28 cellular contexts compared by ENCODE assay signal in genomic region chr17:44917456-44917855, GRCh38. TPM values are rescaled to one million over a fixed set of nuclear protein-coding genes. Genes with fewer than 3 reads are reported as not detected.
A peak's percentile ranks its signal among the peaks of the same experiment; 100 is the strongest.
DNase-seq lines count a peak whose midpoint lies in the region; ATAC-seq and TF ChIP-seq lines count a peak whose summit lies in the region.
"Had no signal": no experiment of that assay in that cellular context is flagged by ENCODE, and none has a peak within 500 bp of the region (broad histone marks: within the 10 kb centered on the region; RNA-seq: fewer than 3 reads in every experiment).

No MANE protein-coding gene starts in this region.

- H2AK5ac ChIP-seq in neuronal stem cell (ENCODE audit: low read depth, low read length): peak overlapping the region; percentile 35

- no peaks in the 10 kb centered on the region for H3K36me3 Mint-ChIP-seq in natural killer cell

- peak overlapping the region in 8 of 12 donors; percentile 41 to 75 (median 64) for H3K27ac ChIP-seq in heart left ventricle
- H3K27ac ChIP-seq in epithelial cell of prostate: peak overlapping the region; percentile 31
- no peak overlapping the region for H3K27ac ChIP-seq in neuronal stem cell (replicated peaks; ENCODE audit: low read length)
- H3K27ac ChIP-seq: neutrophil, SJSA1 had no signal

- no peak overlapping the region for H3K4ac ChIP-seq in neuronal stem cell (ENCODE audit: low read length)

- H3K23ac ChIP-seq in neuronal stem cell (ENCODE audit: low read depth, low read length, poor library complexity): no peak overlapping the region

- H3K27me3 ChIP-seq in heart left ventricle: peaks cover 0 to 12% (median 0%) of the 10 kb centered on the region in 9 donors
- peaks cover 0 to 26% (median 13%) of the 10 kb centered on the region in 3 experiments for H3K27me3 ChIP-seq in neuronal stem cell (ENCODE audit: control insufficient read depth in 3 of 3, insufficient read depth in 3 of 3, low read depth in 1 of 3, low read length in 3 of 3)
- H3K27me3 ChIP-seq: SJSA1 had no signal

- H3K9me3 Mint-ChIP-seq in natural killer cell: no peaks in the 10 kb centered on the region
- H3K9me3 Mint-ChIP-seq: activated naive CD8-positive, alpha-beta T cell treated with anti-CD3 and anti-CD28 coated beads, Interleukin-2, amount 50 U/mL, for 24 hours; activated T-helper 2 cell treated with anti-CD3 and anti-CD28 coated beads, Interferon-gamma antibody, Interleukin-2, Interleukin-4, amounts not matched to agents 10 μg/mL and 5 μg/mL and 100 μg/mL, durations not matched to agents 14 hours and 24 hours and 36 hours; HFFc6; T-helper 2 cell treated with Interferon-gamma antibody and Interleukin-4, amounts not matched to agents 5 μg/mL and 100 μg/mL, for 36 hours had no signal

- no peak overlapping the region for H3K4me2 ChIP-seq in neuronal stem cell (ENCODE audit: insufficient read depth, low read length, poor library complexity, severe bottlenecking)

- H4K8ac ChIP-seq in neuronal stem cell (ENCODE audit: low read depth, low read length): no peak overlapping the region

- TF ChIP-seq CTCF in heart left ventricle (IDR thresholded peaks at IDR 0.05) (no peak), natural killer cell (IDR thresholded peaks at IDR 0.05) (no peak)

- H3K4me3 Mint-ChIP-seq in natural killer cell: no peak overlapping the region
- H3K4me3 Mint-ChIP-seq: activated naive CD8-positive, alpha-beta T cell treated with anti-CD3 and anti-CD28 coated beads, Interleukin-2, amount 50 U/mL, for 24 hours; HFFc6; T-helper 2 cell treated with Interferon-gamma antibody and Interleukin-4, amounts not matched to agents 5 μg/mL and 100 μg/mL, for 36 hours had no signal

- H3K27ac Mint-ChIP-seq in natural killer cell: no peak overlapping the region
- H3K27ac Mint-ChIP-seq: activated naive CD8-positive, alpha-beta T cell treated with anti-CD3 and anti-CD28 coated beads, Interleukin-2, amount 50 U/mL, for 24 hours; activated T-helper 2 cell treated with anti-CD3 and anti-CD28 coated beads, Interferon-gamma antibody, Interleukin-2, Interleukin-4, amounts not matched to agents 10 μg/mL and 5 μg/mL and 100 μg/mL, durations not matched to agents 14 hours and 24 hours and 36 hours; HFFc6; T-helper 2 cell treated with Interferon-gamma antibody and Interleukin-4, amounts not matched to agents 5 μg/mL and 100 μg/mL, for 36 hours had no signal

- H3K27me3 Mint-ChIP-seq in natural killer cell (ENCODE audit: low read depth in 2 of 2): peaks cover 20 to 31% of the 10 kb centered on the region in 2 donors

- H2BK5ac ChIP-seq in neuronal stem cell (ENCODE audit: low read length): no peak overlapping the region

- peak overlapping the region; percentile 1 for H3K14ac ChIP-seq in neuronal stem cell (ENCODE audit: low read length)

- H2BK15ac ChIP-seq in neuronal stem cell (ENCODE audit: low read length): no peak overlapping the region

- intact Hi-C loops in heart left ventricle (cut with DNase I) (loop anchor here in 6 of 10 donors (5.0 to 10.0 kb wide), 3 partner anchors 177 to 277 kb away; no protein-coding TSS in a partner anchor), left cardiac atrium (cut with DNase I) (loop anchor here (10.0 kb wide), 1 partner anchor 177 kb away; no protein-coding TSS in a partner anchor), natural killer cell (cut with micrococcal nuclease) (no loop called here)

- H3K4me1 ChIP-seq in heart left ventricle (peaks cover 0 to 38% (median 16%) of the 10 kb centered on the region in 12 donors), neuronal stem cell (ENCODE audit: control insufficient read depth in 2 of 2, insufficient read depth in 1 of 2, low read depth in 1 of 2, low read length in 2 of 2) (peaks cover 14 to 24% of the 10 kb centered on the region in 2 donors)

- no peak overlapping the region for H3K18ac ChIP-seq in neuronal stem cell (ENCODE audit: low read length)

- H3K4me1 Mint-ChIP-seq in natural killer cell: peaks cover 4 to 5% of the 10 kb centered on the region in 2 donors

- H2BK120ac ChIP-seq in neuronal stem cell (ENCODE audit: low read depth, low read length): no peak overlapping the region

- DNase-seq in heart left ventricle: peak in 1 of 5 donors; percentile 20
- no peak for DNase-seq in left cardiac atrium
- DNase-seq in epithelial cell of prostate (ENCODE audit: low read depth, low spot score): no peak
- DNase-seq in neuronal stem cell (ENCODE audit: low spot score): no peak
- DNase-seq in medulla oblongata (ENCODE audit: extremely low spot score): no peak
- DNase-seq in natural killer cell: no peak
- no peak for DNase-seq in T-helper 1 cell
- DNase-seq: activated CD4-positive, alpha-beta T cell treated with anti-CD3 and anti-CD28 coated beads, Interleukin-2, amount 50 U/mL, for 1 hour; activated naive CD8-positive, alpha-beta T cell treated with anti-CD3 and anti-CD28 coated beads, Interleukin-2, amount 50 U/mL, for 24 hours; HFFc6; Kasumi-1; mucosa of descending colon; NCI-H1048; NCI-H2029; NCI-H2227 treated with DMSO at 0.1 percent for 48 hours; NCI-H82; OCI-M1; stimulated activated CD4-positive, alpha-beta T cell treated with anti-CD3 and anti-CD28 coated beads, Interleukin-4, amount 100 ng/mL, for 24 hours; stimulated activated naive CD4-positive, alpha-beta T cell treated with Interleukin-2 at 50 U/mL for 16 hours had no signal

- WGBS in heart left ventricle, 4 donors: 84 to 92% (median 90%) methylated on average over 5 to 6 of the region's 6 CpGs
- no CpG with 5 or more reads among the region's 6 CpGs for WGBS in neuronal stem cell (ENCODE audit: extremely low coverage in 2 of 2, insufficient read length in 2 of 2, insufficient replicate concordance in 1 of 2), 2 donors

- H3K9me3 ChIP-seq in heart left ventricle (no peaks in the 10 kb centered on the region), neuronal stem cell (replicated peaks in 1 of 2; ENCODE audit: control insufficient read depth in 2 of 2, insufficient read depth in 1 of 2, low read depth in 1 of 2, low read length in 2 of 2) (no peaks in the 10 kb centered on the region)
- H3K9me3 ChIP-seq: mucosa of descending colon, neutrophil, SJSA1, spleen, tibial artery had no signal

- no peak overlapping the region for H3K9ac ChIP-seq in neuronal stem cell (ENCODE audit: low read depth, low read length, poor library complexity)

- H4K91ac ChIP-seq in neuronal stem cell (ENCODE audit: low read depth, low read length, poor library complexity): no peak overlapping the region

- H3K79me1 ChIP-seq in neuronal stem cell (ENCODE audit: low read depth, low read length): no peaks in the 10 kb centered on the region

- no peak overlapping the region for H2AFZ ChIP-seq in neuronal stem cell (ENCODE audit: low read length)

- H3K4me3 ChIP-seq in heart left ventricle (no peak overlapping the region), neuronal stem cell (ENCODE audit: low read length in 2 of 2) (no peak overlapping the region)
- H3K4me3 ChIP-seq: mucosa of descending colon, SJSA1, spleen, tibial artery had no signal

- H3K36me3 ChIP-seq in heart left ventricle (no peaks in the 10 kb centered on the region), neuronal stem cell (replicated peaks in 1 of 2; ENCODE audit: control insufficient read depth in 2 of 2, insufficient read depth in 2 of 2, low read length in 2 of 2) (no peaks in the 10 kb centered on the region)
- H3K36me3 ChIP-seq: neutrophil, SJSA1, spleen, tibial artery had no signal

- TF ChIP-seq POLR2A in heart left ventricle (IDR thresholded peaks at IDR 0.05): no peak

- no peak overlapping the region for H2BK12ac ChIP-seq in neuronal stem cell (ENCODE audit: low read length)

- no peak for ATAC-seq in heart left ventricle
- ATAC-seq in left cardiac atrium: no peak
- ATAC-seq in HG02884 (IDR thresholded peaks at IDR 0.05; ENCODE audit: unreplicated experiment): no peak
- ATAC-seq in natural killer cell: no peak
- ATAC-seq: activated naive CD8-positive, alpha-beta T cell treated with anti-CD3 and anti-CD28 coated beads, Interleukin-2, amount 50 U/mL, for 24 hours; mucosa of descending colon had no signal

RNA-seq across cellular contexts. Expression of gene GFAP, which starts 2.2 kb away (rescaled TPM):
- 10 to 100 TPM in 1 of 9 donors, 1 to 10 TPM in 7, under 1 TPM in 1; 0.94 to 12.4 (median 5.8) TPM for total RNA-seq in heart left ventricle
- polyA plus RNA-seq in heart left ventricle: 1 to 10 TPM; 3.7 to 6.9 TPM
- total RNA-seq in left cardiac atrium: 1 to 10 TPM; 2.3 to 4.0 TPM
- polyA plus RNA-seq in neuronal stem cell (2013, experiment 1 of 2): 0.20 TPM
- polyA plus RNA-seq in neuronal stem cell (2013, experiment 2 of 2): 0.17 TPM
- not detected for total RNA-seq in natural killer cell
- total RNA-seq: HFFc6, SJSA1 had no signal

RNA-seq across cellular contexts. Expression of gene EFTUD2, which starts 18.2 kb away (rescaled TPM):
- total RNA-seq in heart left ventricle (100 to 1,000 TPM in 1 of 9 donors, 10 to 100 TPM in 8; 37.1 to 106 (median 65.0) TPM), left cardiac atrium (10 to 100 TPM; 59.0 to 66.1 TPM), natural killer cell (100 to 1,000 TPM; 135 to 178 (median 164) TPM)
- polyA plus RNA-seq in heart left ventricle: 10 to 100 TPM; 21.3 to 71.7 TPM
- 49.4 TPM for polyA plus RNA-seq in neuronal stem cell (2013, experiment 1 of 2)
- 48.1 TPM for polyA plus RNA-seq in neuronal stem cell (2013, experiment 2 of 2)

RNA-seq across cellular contexts. Expression of gene KIF18B, which starts 30.1 kb away (rescaled TPM):
- total RNA-seq in heart left ventricle (1 to 10 TPM in 1 of 9 donors, under 1 TPM in 7, not detected in 1; 0.06 to 5.4 (median 0.44) TPM), left cardiac atrium (under 1 TPM; 0.16 to 0.85 TPM), natural killer cell (1 to 10 TPM in 2 of 3 donors, under 1 TPM in 1; 0.53 to 1.3 (median 1.1) TPM)
- polyA plus RNA-seq in heart left ventricle: under 1 TPM; 0.12 to 0.19 TPM
- polyA plus RNA-seq in neuronal stem cell (2013, experiment 1 of 2): 32.8 TPM
- polyA plus RNA-seq in neuronal stem cell (2013, experiment 2 of 2): 32.5 TPM
- polyA plus RNA-seq: CD14-positive monocyte had no signal

RNA-seq across cellular contexts. Expression of gene C1QL1, which starts 50.6 kb away (rescaled TPM):
- total RNA-seq in heart left ventricle (1 to 10 TPM in 6 of 9 donors, under 1 TPM in 3; 0.66 to 5.8 (median 1.4) TPM), left cardiac atrium (1 to 10 TPM in 1 of 2 donors, under 1 TPM in 1; 0.94 to 2.9 TPM), natural killer cell (not detected)
- polyA plus RNA-seq in heart left ventricle: 1 to 10 TPM; 1.4 to 5.1 TPM
- polyA plus RNA-seq in neuronal stem cell (2013, experiment 1 of 2): 8.7 TPM
- polyA plus RNA-seq in neuronal stem cell (2013, experiment 2 of 2): 8.7 TPM
- total RNA-seq: dermis blood vessel endothelial cell had no signal
- polyA plus RNA-seq: CD14-positive monocyte had no signal
